ENCODE assay signal across 9 cellular contexts in the genomic region with DNA sequence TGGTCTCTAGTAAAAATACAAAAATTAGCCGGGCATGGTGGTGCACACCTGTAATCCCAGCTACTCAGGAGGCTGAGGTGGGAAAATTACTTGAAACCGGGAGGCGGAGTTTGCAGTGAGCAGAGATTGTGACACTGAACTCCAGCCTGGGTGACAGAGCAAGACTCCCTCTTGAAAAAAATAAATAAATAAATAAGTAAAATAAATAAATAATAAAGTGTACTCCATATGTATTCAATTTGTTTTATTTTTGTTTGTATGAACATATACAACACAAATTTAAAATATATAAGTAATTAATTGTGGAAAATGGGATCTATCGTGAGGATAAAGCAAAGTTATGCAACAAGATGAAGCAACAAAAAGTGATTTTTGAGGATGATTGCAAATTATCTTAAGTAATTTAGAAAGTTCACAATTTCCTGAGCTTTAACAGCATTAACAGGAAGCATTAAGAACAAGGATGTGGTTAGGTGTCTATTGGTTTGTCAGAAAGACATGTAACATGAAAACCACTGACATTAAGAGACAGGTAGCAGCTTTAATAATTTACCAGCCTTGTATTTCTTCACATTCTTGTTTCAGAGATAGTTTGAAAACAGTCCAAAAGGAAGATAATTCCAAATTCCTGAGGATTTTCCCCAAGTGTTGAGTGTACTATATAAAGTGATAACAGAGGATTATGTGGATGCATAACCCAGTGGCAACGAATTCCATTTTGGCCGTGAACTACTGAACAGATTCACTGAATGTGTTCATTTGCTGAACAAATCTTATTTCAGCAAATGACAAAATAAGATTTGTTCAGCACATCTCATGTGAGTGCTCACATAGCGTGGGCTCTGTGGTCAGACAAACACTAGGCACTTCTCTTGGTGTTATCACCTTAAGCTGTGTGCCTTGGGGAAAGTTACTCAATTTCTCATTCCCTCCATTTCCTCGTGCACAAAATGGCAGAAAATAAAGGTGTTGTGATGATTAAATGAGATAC.
A peak's percentile ranks its signal among the peaks of the same experiment; 100 is the strongest.
DNase-seq lines count a peak whose midpoint lies in the region; ATAC-seq and TF ChIP-seq lines count a peak whose summit lies in the region.
"Had no signal": no experiment of that assay in that cellular context is flagged by ENCODE, and none has a peak within 500 bp of the region (broad histone marks: within the 10 kb centered on the region; RNA-seq: fewer than 3 reads in every experiment).

No MANE protein-coding gene starts in this region.

- H3K36me3 ChIP-seq in thymus (ENCODE audit: control insufficient read depth, insufficient read depth), result peaks cover 11% of the 10 kb centered on the region

- whole genome bisulfite sequencing in thymus, result 74% methylated on average over 8 of the region's 8 CpGs

- H3K27me3 Mint-ChIP-seq in activated T-cell treated with anti-CD3 and anti-CD28 coated beads, Interleukin-2, amount 50 U/mL, for 4 hours (ENCODE audit: low read depth), result no peaks in the 10 kb centered on the region
- no peaks in the 10 kb centered on the region for H3K27me3 Mint-ChIP-seq in activated naive CD8-positive, alpha-beta T cell treated with anti-CD3 and anti-CD28 coated beads, Interleukin-2, amount 10 ng/mL, durations not matched to agents 7 days and 5 days

- POLR2A ChIA-PET in activated naive CD8-positive, alpha-beta T cell treated with anti-CD3 and anti-CD28 coated beads, Interleukin-2, amount 10 ng/mL, durations not matched to agents 7 days and 5 days (lab: Charles Lee), result interaction anchor here (0.7 to 2.5 kb wide), 10 partner anchors 13 to 231 kb away, joined by 3 to 19 read pairs (median 4); partner anchors contain the start of genes AMN1, ETFBKMT and RESF1

- ATAC-seq in activated T-cell treated with anti-CD3 and anti-CD28 coated beads, Interleukin-2, amount 50 U/mL, for 4 hours, result peak; percentile 58 to 69
- peak; percentile 67 for ATAC-seq in activated naive CD8-positive, alpha-beta T cell treated with anti-CD3 and anti-CD28 coated beads, Interleukin-2, amount 10 ng/mL, durations not matched to agents 7 days and 5 days (ENCODE audit: low read depth)
- ATAC-seq in GM21528 (IDR thresholded peaks at IDR 0.05; ENCODE audit: low FRiP score, unreplicated experiment) (no peak), foreskin keratinocyte (no peak), omental fat pad (ENCODE audit: low FRiP score) (no peak)

- peak overlapping the region; percentile 89 for H3K27ac ChIP-seq in thymus (ENCODE audit: low read depth)
- H3K27ac ChIP-seq in foreskin keratinocyte, result no peak overlapping the region

- TF ChIP-seq CTCF in foreskin keratinocyte (conservative IDR thresholded peaks at IDR 0.05) (no peak), omental fat pad (IDR thresholded peaks at IDR 0.05) (no peak)

- peak overlapping the region; percentile 89 for H3K27ac Mint-ChIP-seq in activated naive CD8-positive, alpha-beta T cell treated with anti-CD3 and anti-CD28 coated beads, Interleukin-2, amount 10 ng/mL, durations not matched to agents 7 days and 5 days

- H3K36me3 Mint-ChIP-seq in activated T-cell treated with anti-CD3 and anti-CD28 coated beads, Interleukin-2, amount 50 U/mL, for 4 hours (ENCODE audit: insufficient read depth), result peaks cover 28% of the 10 kb centered on the region
- peaks cover 76% of the 10 kb centered on the region for H3K36me3 Mint-ChIP-seq in activated naive CD8-positive, alpha-beta T cell treated with anti-CD3 and anti-CD28 coated beads, Interleukin-2, amount 10 ng/mL, durations not matched to agents 7 days and 5 days

- peaks cover 40% of the 10 kb centered on the region for H3K9me3 Mint-ChIP-seq in activated T-cell treated with anti-CD3 and anti-CD28 coated beads, Interleukin-2, amount 50 U/mL, for 4 hours
- H3K9me3 Mint-ChIP-seq in activated naive CD8-positive, alpha-beta T cell treated with anti-CD3 and anti-CD28 coated beads, Interleukin-2, amount 10 ng/mL, durations not matched to agents 7 days and 5 days, result peaks cover 40% of the 10 kb centered on the region

- peaks cover 67% of the 10 kb centered on the region for H3K4me1 Mint-ChIP-seq in activated T-cell treated with anti-CD3 and anti-CD28 coated beads, Interleukin-2, amount 50 U/mL, for 4 hours (ENCODE audit: low read depth)
- H3K4me1 Mint-ChIP-seq in activated naive CD8-positive, alpha-beta T cell treated with anti-CD3 and anti-CD28 coated beads, Interleukin-2, amount 10 ng/mL, durations not matched to agents 7 days and 5 days, result peaks cover 38% of the 10 kb centered on the region

- peaks cover 17% of the 10 kb centered on the region for H3K9me3 ChIP-seq in thymus (ENCODE audit: control insufficient read depth)

- peaks cover 9% of the 10 kb centered on the region for H3K4me1 ChIP-seq in thymus (ENCODE audit: control insufficient read depth, insufficient read depth, low read length)
- no peaks in the 10 kb centered on the region for H3K4me1 ChIP-seq in foreskin keratinocyte

- H3K4me3 Mint-ChIP-seq in activated T-cell treated with anti-CD3 and anti-CD28 coated beads, Interleukin-2, amount 50 U/mL, for 4 hours, result peak overlapping the region; percentile 21
- peak overlapping the region; percentile 63 for H3K4me3 Mint-ChIP-seq in activated naive CD8-positive, alpha-beta T cell treated with anti-CD3 and anti-CD28 coated beads, Interleukin-2, amount 10 ng/mL, durations not matched to agents 7 days and 5 days

- H3K4me3 ChIP-seq in Jurkat, Clone E6-1 (ENCODE audit: low read length), result no peak overlapping the region
- no peak overlapping the region for H3K4me3 ChIP-seq in thymus (ENCODE audit: low read length)

- no peak for DNase-seq in activated T-cell treated with anti-CD3 and anti-CD28 coated beads, Interleukin-2, amount 50 U/mL, for 4 hours
- DNase-seq in activated T-cell treated with anti-CD3 and anti-CD28 coated beads for 4 hours (no peak), foreskin keratinocyte (no peak), omental fat pad (ENCODE audit: low spot score) (no peak)
- peak; percentile 89 for DNase-seq in Jurkat, Clone E6-1 (ENCODE audit: low read depth, low spot score)
- no peak for DNase-seq in activated naive CD8-positive, alpha-beta T cell treated with anti-CD3 and anti-CD28 coated beads, Interleukin-2, amount 10 ng/mL, durations not matched to agents 7 days and 5 days
- DNase-seq: NCI-H510A had no signal

- no peaks in the 10 kb centered on the region for H3K27me3 ChIP-seq in thymus (ENCODE audit: control insufficient read depth, insufficient read depth)
- H3K27me3 ChIP-seq in foreskin keratinocyte, result no peaks in the 10 kb centered on the region

Comparison
In these comparisons a context has a peak if more than half of its experiments do, and no peak if none do; other contexts are left out.
1. ATAC-seq: peak in activated T-cell treated with anti-CD3 and anti-CD28 coated beads, Interleukin-2, amount 50 U/mL, for 4 hours (2 of 2) and activated naive CD8-positive, alpha-beta T cell treated with anti-CD3 and anti-CD28 coated beads, Interleukin-2, amount 10 ng/mL, durations not matched to agents 7 days and 5 days (single experiment); none in GM21528 (single experiment), foreskin keratinocyte (single experiment) and omental fat pad (single experiment).